In the genomic region with DNA sequence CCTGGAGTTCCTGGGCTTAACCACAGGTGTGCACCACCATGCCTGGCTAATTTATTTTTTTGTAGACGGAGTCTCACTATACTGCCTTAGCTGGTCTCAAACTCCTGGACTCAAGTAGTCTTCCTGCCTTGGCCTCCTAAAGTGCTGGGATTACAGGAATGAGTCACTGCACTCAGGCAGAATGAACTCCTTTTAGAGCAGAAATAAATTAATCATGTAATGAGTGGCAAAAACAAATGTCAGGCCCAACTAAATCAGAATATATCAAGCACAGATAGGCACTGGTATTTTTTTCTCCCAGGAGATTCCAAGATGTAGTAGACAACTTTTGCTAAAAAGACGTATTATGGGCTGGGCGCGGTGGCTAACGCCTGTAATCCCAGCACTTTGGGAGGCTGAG, we compare ENCODE assay signal across 14 cellular contexts. TPM values are rescaled to one million over a fixed set of nuclear protein-coding genes. Genes with fewer than 3 reads are reported as not detected.
A peak's percentile ranks its signal among the peaks of the same experiment; 100 is the strongest.
DNase-seq lines count a peak whose midpoint lies in the region; ATAC-seq, FAIRE-seq and TF ChIP-seq lines count a peak whose summit lies in the region.
"Had no signal": no experiment of that assay in that cellular context is flagged by ENCODE, and none has a peak within 500 bp of the region (broad histone marks: within the 10 kb centered on the region; RNA-seq: fewer than 3 reads in every experiment).

No MANE protein-coding gene starts in this region.

- H2AFZ ChIP-seq in PC-9 (no peak overlapping the region), endothelial cell of umbilical vein (ENCODE audit: low read depth, low read length) (no peak overlapping the region)

- H3K27ac Mint-ChIP-seq in activated T-cell treated with anti-CD3 and anti-CD28 coated beads, Interleukin-2, amount 50 U/mL, for 72 hours, result peak overlapping the region; percentile 99
- H3K27ac Mint-ChIP-seq in stimulated activated effector memory CD8-positive, alpha-beta T cell treated with anti-CD3 and anti-CD28 coated beads, Interleukin-12 subunit alpha, Interleukin-12 subunit beta, amount 100 ng/mL, for 72 hours, result peak overlapping the region; percentile 59
- H3K27ac Mint-ChIP-seq: memory B cell had no signal

- H3K9me3 Mint-ChIP-seq in activated T-cell treated with anti-CD3 and anti-CD28 coated beads, Interleukin-2, amount 50 U/mL, for 72 hours, result no peaks in the 10 kb centered on the region
- no peaks in the 10 kb centered on the region for H3K9me3 Mint-ChIP-seq in stimulated activated effector memory CD8-positive, alpha-beta T cell treated with anti-CD3 and anti-CD28 coated beads, Interleukin-12 subunit alpha, Interleukin-12 subunit beta, amount 100 ng/mL, for 72 hours
- H3K9me3 Mint-ChIP-seq: memory B cell had no signal

- H4K20me1 ChIP-seq in PC-9 (ENCODE audit: insufficient read depth) (peaks cover 69% of the 10 kb centered on the region), endothelial cell of umbilical vein (replicated peaks; ENCODE audit: control insufficient read depth, extremely low read depth, insufficient read depth, low read length) (no peaks in the 10 kb centered on the region)

- ATAC-seq in activated T-cell treated with anti-CD3 and anti-CD28 coated beads, Interleukin-2, amount 50 U/mL, for 72 hours (replicated peaks in 1 of 2), result no peak
- no peak for ATAC-seq in stimulated activated effector memory CD8-positive, alpha-beta T cell treated with anti-CD3 and anti-CD28 coated beads, Interleukin-12 subunit alpha, Interleukin-12 subunit beta, amount 100 ng/mL, for 72 hours
- ATAC-seq in HG02840 (IDR thresholded peaks at IDR 0.05; ENCODE audit: low FRiP score, unreplicated experiment), result no peak

- H3K4me1 Mint-ChIP-seq in activated T-cell treated with anti-CD3 and anti-CD28 coated beads, Interleukin-2, amount 50 U/mL, for 72 hours (ENCODE audit: low read depth), result peaks cover 48% of the 10 kb centered on the region
- peaks cover 33% of the 10 kb centered on the region for H3K4me1 Mint-ChIP-seq in stimulated activated effector memory CD8-positive, alpha-beta T cell treated with anti-CD3 and anti-CD28 coated beads, Interleukin-12 subunit alpha, Interleukin-12 subunit beta, amount 100 ng/mL, for 72 hours

- no peaks in the 10 kb centered on the region for H3K9me2 ChIP-seq in PC-9 (ENCODE audit: insufficient read depth)

- H3K4me1 ChIP-seq in PC-9 (replicated peaks; ENCODE audit: insufficient read depth) (peaks cover 26% of the 10 kb centered on the region; the same call in 1 of the 2 replicates), endothelial cell of umbilical vein (ENCODE audit: control insufficient read depth, extremely low read depth, insufficient read depth, low read length) (peaks cover 15% of the 10 kb centered on the region), esophagus squamous epithelium (peaks cover 14 to 44% (median 25%) of the 10 kb centered on the region in 3 donors)

- 62 to 85% methylated on average over 5 of the region's 5 CpGs for WGBS in esophagus squamous epithelium, 2 donors

- H3K79me2 ChIP-seq in PC-9 (ENCODE audit: low read depth) (peaks cover 58% of the 10 kb centered on the region), endothelial cell of umbilical vein (ENCODE audit: control insufficient read depth, insufficient read depth, low read length) (peaks cover 59% of the 10 kb centered on the region)

- BruUV-seq in PC-9 (replicated peaks; lab: Mats Ljungman, UMichigan), result no TSS peak
- BruUV-seq in endothelial cell of umbilical vein (replicated peaks; lab: Mats Ljungman, UMichigan), result no TSS peak

- POLR2A ChIA-PET in PC-9 (lab: Charles Lee; ENCODE audit: unreplicated experiment) (interaction anchor here (0.6 kb wide), 1 partner anchor 1063 kb away, joined by 4 read pairs; no protein-coding TSS in a partner anchor), endothelial cell of umbilical vein (lab: Charles Lee) (no interaction called here)

- peak overlapping the region; percentile 99 to 100 for H3K4me3 Mint-ChIP-seq in activated T-cell treated with anti-CD3 and anti-CD28 coated beads, Interleukin-2, amount 50 U/mL, for 72 hours
- peak overlapping the region; percentile 98 for H3K4me3 Mint-ChIP-seq in stimulated activated effector memory CD8-positive, alpha-beta T cell treated with anti-CD3 and anti-CD28 coated beads, Interleukin-12 subunit alpha, Interleukin-12 subunit beta, amount 100 ng/mL, for 72 hours
- H3K4me3 Mint-ChIP-seq: memory B cell had no signal

- no peak for FAIRE-seq in endothelial cell of umbilical vein (lab: Jason Lieb, UNC)

- H3K4me3 ChIP-seq in PC-9 (peak overlapping the region; percentile 4; the same call in 1 of the 2 replicates), endothelial cell of umbilical vein (replicated peaks in 1 of 3; ENCODE audit: insufficient read depth in 1 of 3, low read depth in 1 of 3, low read length in 3 of 3) (no peak overlapping the region), esophagus squamous epithelium (no peak overlapping the region)
- H3K4me3 ChIP-seq: ascending aorta had no signal

- H3K9me3 ChIP-seq in PC-9 (ENCODE audit: insufficient read depth, low read depth) (no peaks in the 10 kb centered on the region), endothelial cell of umbilical vein (replicated peaks; ENCODE audit: control insufficient read depth, insufficient read depth, low read length) (no peaks in the 10 kb centered on the region), esophagus squamous epithelium (no peaks in the 10 kb centered on the region)
- H3K9me3 ChIP-seq: ascending aorta had no signal

- peaks cover 78% of the 10 kb centered on the region for H3F3A ChIP-seq in PC-9 (ENCODE audit: insufficient read depth, low read depth)

- dilution Hi-C loops in endothelial cell of umbilical vein (cut with MboI; ENCODE audit: extremely low pct_ligation_motif_present, low sequenced_read_pairs), result no loop called here

- DNase-seq in activated T-cell treated with anti-CD3 and anti-CD28 coated beads, Interleukin-2, amount 50 U/mL, for 72 hours, result no peak
- DNase-seq in activated T-cell treated with anti-CD3 and anti-CD28 coated beads, Interleukin-2, amount 50 U/mL, for 1 hour, result no peak
- DNase-seq in PC-9, result no peak
- no peak for DNase-seq in endothelial cell of umbilical vein (ENCODE audit: low read depth, low spot score)
- DNase-seq in stimulated activated effector memory CD8-positive, alpha-beta T cell treated with anti-CD3 and anti-CD28 coated beads, Interleukin-12 subunit alpha, Interleukin-12 subunit beta, amount 100 ng/mL, for 72 hours (ENCODE audit: low spot score in 2 of 2), result no peak
- no peak for DNase-seq in esophagus squamous epithelium (lab: John Stamatoyannopoulos, UW)
- no peak for DNase-seq in NCI-H526 (lab: John Stamatoyannopoulos, UW)
- DNase-seq: activated CD4-positive, alpha-beta T cell treated with anti-CD3 and anti-CD28 coated beads, Interleukin-2, amount 50 U/mL, for 48 hours; effector CD8-positive, alpha-beta T cell; GF-D8; NCI-H1694 had no signal

- TF ChIP-seq POLR2A in endothelial cell of umbilical vein (IDR thresholded peaks at IDR 0.05; ENCODE audit: low read depth, low read length) (no peak), esophagus squamous epithelium (IDR thresholded peaks at IDR 0.05) (no peak)

- no peaks in the 10 kb centered on the region for H3K27me3 ChIP-seq in PC-9 (ENCODE audit: insufficient read depth, low read depth)
- H3K27me3 ChIP-seq in endothelial cell of umbilical vein (ENCODE audit: control insufficient read depth in 2 of 2, insufficient read depth in 2 of 2, low read length in 2 of 2), result no peaks in the 10 kb centered on the region
- H3K27me3 ChIP-seq in esophagus squamous epithelium, result no peaks in the 10 kb centered on the region
- H3K27me3 ChIP-seq: ascending aorta had no signal

- intact Hi-C loops in PC-9 (cut with micrococcal nuclease; ENCODE audit: unreplicated experiment) (no loop called here), endothelial cell of umbilical vein (cut with micrococcal nuclease) (no loop called here), esophagus squamous epithelium (cut with DNase I) (no loop called here)

- H3K36me3 ChIP-seq in PC-9 (ENCODE audit: low read depth), result peaks cover 58% of the 10 kb centered on the region
- H3K36me3 ChIP-seq in endothelial cell of umbilical vein (ENCODE audit: control insufficient read depth in 2 of 2, extremely low read depth in 1 of 2, insufficient read depth in 2 of 2, low read length in 2 of 2), result peaks cover 29 to 33% of the 10 kb centered on the region in 2 experiments
- peaks cover 27 to 67% (median 57%) of the 10 kb centered on the region in 3 donors for H3K36me3 ChIP-seq in esophagus squamous epithelium

- no peaks in the 10 kb centered on the region for H3K9me1 ChIP-seq in endothelial cell of umbilical vein (replicated peaks; ENCODE audit: control insufficient read depth, extremely low read depth, insufficient read depth, low read length)

- H3K27ac ChIP-seq in PC-9 (peak overlapping the region; percentile 88; the same call in 1 of the 2 replicates), endothelial cell of umbilical vein (ENCODE audit: insufficient read depth, low read depth, low read length) (no peak overlapping the region), esophagus squamous epithelium (peak overlapping the region in 2 of 4 donors; percentile 9 to 90)
- H3K27ac ChIP-seq: ascending aorta had no signal

- TF ChIP-seq CTCF in PC-9 (conservative IDR thresholded peaks at IDR 0.05) (no peak), endothelial cell of umbilical vein (IDR thresholded peaks at IDR 0.05; ENCODE audit: extremely low read depth in 1 of 2, insufficient read depth in 1 of 2, low read depth in 1 of 2, low read length in 2 of 2) (no peak), esophagus squamous epithelium (IDR thresholded peaks at IDR 0.05) (no peak)

- no peaks in the 10 kb centered on the region for H3K27me3 Mint-ChIP-seq in activated T-cell treated with anti-CD3 and anti-CD28 coated beads, Interleukin-2, amount 50 U/mL, for 72 hours (ENCODE audit: low read depth)
- H3K27me3 Mint-ChIP-seq: memory B cell had no signal

- H3K36me3 Mint-ChIP-seq in activated T-cell treated with anti-CD3 and anti-CD28 coated beads, Interleukin-2, amount 50 U/mL, for 72 hours (ENCODE audit: insufficient read depth in 2 of 2), result peaks cover 16 to 39% of the 10 kb centered on the region in 2 donors
- H3K36me3 Mint-ChIP-seq in stimulated activated effector memory CD8-positive, alpha-beta T cell treated with anti-CD3 and anti-CD28 coated beads, Interleukin-12 subunit alpha, Interleukin-12 subunit beta, amount 100 ng/mL, for 72 hours, result peaks cover 79% of the 10 kb centered on the region

- peak overlapping the region; percentile 92 for H3K4me2 ChIP-seq in PC-9
- H3K4me2 ChIP-seq in endothelial cell of umbilical vein (ENCODE audit: insufficient read depth, low read length), result no peak overlapping the region

- CTCF ChIA-PET in PC-9 (lab: Charles Lee) (no interaction called here), endothelial cell of umbilical vein (lab: Charles Lee) (interaction anchor here (1.1 to 3.3 kb wide), 3 partner anchors 8 to 227 kb away, joined by 3 to 17 read pairs (median 15); partner anchors contain the start of gene HMGA1)

- H3K9ac ChIP-seq in endothelial cell of umbilical vein (replicated peaks; ENCODE audit: extremely low read depth, insufficient read depth, low read length), result no peak overlapping the region

RNA-seq across cellular contexts. Expression of gene RPS10, which starts 2.6 kb away (rescaled TPM):
- 1,000 to 10,000 TPM; 2,209 to 2,226 TPM for total RNA-seq in activated T-cell treated with anti-CD3 and anti-CD28 coated beads, Interleukin-2, amount 50 U/mL, for 72 hours
- total RNA-seq in PC-9 (2021) (1,786 and 2,008 TPM in 2 replicates), endothelial cell of umbilical vein (1,295 and 1,416 TPM in 2 replicates), esophagus squamous epithelium (1,000 to 10,000 TPM in 3 of 4 donors, 100 to 1,000 TPM in 1; 983 to 4,649 (median 2,673) TPM)
- polyA plus RNA-seq in endothelial cell of umbilical vein, result 5,496 and 6,036 TPM in 2 replicates
- polyA plus RNA-seq in endothelial cell of umbilical vein (2011; cell fraction: cytosol; rRNA removed), result 5,042 and 6,173 TPM in 2 replicates
- polyA plus RNA-seq in endothelial cell of umbilical vein (2011; cell fraction: nucleus; rRNA removed), result 1,206 and 1,299 TPM in 2 replicates
- polyA plus RNA-seq in endothelial cell of umbilical vein (2012), result 2,319 and 2,342 TPM in 2 replicates
- polyA minus RNA-seq in endothelial cell of umbilical vein, result 1,263 and 1,381 TPM in 2 replicates
- 837 TPM for polyA minus RNA-seq in endothelial cell of umbilical vein (2011; cell fraction: cytosol; rRNA and poly(A)+ RNA removed)
- polyA minus RNA-seq in endothelial cell of umbilical vein (2011; cell fraction: nucleus; rRNA and poly(A)+ RNA removed), result 112 TPM in 2 replicates

RNA-seq across cellular contexts. Expression of gene NUDT3, which starts 30.8 kb away (rescaled TPM):
- 10 to 100 TPM; 11.1 to 13.7 TPM for total RNA-seq in activated T-cell treated with anti-CD3 and anti-CD28 coated beads, Interleukin-2, amount 50 U/mL, for 72 hours
- total RNA-seq in PC-9 (2021), result 16.8 and 19.1 TPM in 2 replicates
- 30.9 and 31.7 TPM in 2 replicates for total RNA-seq in endothelial cell of umbilical vein
- polyA plus RNA-seq in endothelial cell of umbilical vein, result 10.9 and 11.9 TPM in 2 replicates
- polyA plus RNA-seq in endothelial cell of umbilical vein (2011; cell fraction: cytosol; rRNA removed), result 15.6 and 15.8 TPM in 2 replicates
- polyA plus RNA-seq in endothelial cell of umbilical vein (2011; cell fraction: nucleus; rRNA removed), result 16.5 and 18.9 TPM in 2 replicates
- polyA plus RNA-seq in endothelial cell of umbilical vein (2012), result 5.4 and 5.8 TPM in 2 replicates
- 31.0 and 32.2 TPM in 2 replicates for polyA minus RNA-seq in endothelial cell of umbilical vein
- polyA minus RNA-seq in endothelial cell of umbilical vein (2011; cell fraction: cytosol; rRNA and poly(A)+ RNA removed), result 18.6 TPM
- polyA minus RNA-seq in endothelial cell of umbilical vein (2011; cell fraction: nucleus; rRNA and poly(A)+ RNA removed), result 11.4 and 16.3 TPM in 2 replicates
- 10 to 100 TPM; 14.9 to 33.4 (median 22.4) TPM for total RNA-seq in esophagus squamous epithelium

RNA-seq across cellular contexts. Expression of gene PACSIN1, which starts 42.6 kb away (rescaled TPM):
- total RNA-seq in activated T-cell treated with anti-CD3 and anti-CD28 coated beads, Interleukin-2, amount 50 U/mL, for 72 hours, result under 1 TPM in 1 of 2 donors, not detected in 1; 0.29 TPM
- total RNA-seq in PC-9 (2021), result 5.0 and 6.4 TPM in 2 replicates
- total RNA-seq in endothelial cell of umbilical vein, result not detected in 2 replicates
- polyA plus RNA-seq in endothelial cell of umbilical vein, result 0.03 and 0.08 TPM in 2 replicates
- 0.03 TPM in 2 replicates for polyA plus RNA-seq in endothelial cell of umbilical vein (2011; cell fraction: cytosol; rRNA removed)
- 0.14 and 0.32 TPM in 2 replicates for polyA plus RNA-seq in endothelial cell of umbilical vein (2011; cell fraction: nucleus; rRNA removed)
- not detected in 2 replicates for polyA plus RNA-seq in endothelial cell of umbilical vein (2012)
- not detected in 2 replicates for polyA minus RNA-seq in endothelial cell of umbilical vein
- polyA minus RNA-seq in endothelial cell of umbilical vein (2011; cell fraction: cytosol; rRNA and poly(A)+ RNA removed), result not detected
- polyA minus RNA-seq in endothelial cell of umbilical vein (2011; cell fraction: nucleus; rRNA and poly(A)+ RNA removed), result not detected in 2 replicates
- total RNA-seq in esophagus squamous epithelium, result not detected
- total RNA-seq: ascending aorta had no signal
